In genomic region chr12:120843472-120843871, GRCh38 we compare ENCODE assay signal across 16 cellular contexts.
"Had no signal": no experiment of that assay in that cellular context is flagged by ENCODE, and none has a peak within 500 bp of the region (broad histone marks: within the 10 kb centered on the region; RNA-seq: fewer than 3 reads in every experiment).

No MANE protein-coding gene starts in this region.

- H3K36me3 ChIP-seq: heart right ventricle, tibial nerve, uterus had no signal

- H3K27me3 ChIP-seq: body of pancreas, heart right ventricle, neutrophil, tibial nerve, uterus had no signal

- H3K27ac ChIP-seq: body of pancreas, epithelial cell of prostate, heart right ventricle, neutrophil, parathyroid adenoma had no signal

- DNase-seq: activated CD4-positive, alpha-beta T cell treated with anti-CD3 and anti-CD28 coated beads, Interleukin-2, amount 10 ng/mL, durations not matched to agents 7 days and 5 days; activated CD4-positive, CD25-positive, alpha-beta regulatory T cell; activated naive CD4-positive, alpha-beta T cell treated with anti-CD3 and anti-CD28 coated beads, Interleukin-2, amount 10 ng/mL, durations not matched to agents 7 days and 5 days; body of pancreas; dermis blood vessel endothelial cell; heart right ventricle; left colon; naive B cell; retina; uterus had no signal

- H3K4me3 Mint-ChIP-seq: activated CD4-positive, alpha-beta T cell treated with anti-CD3 and anti-CD28 coated beads, Interleukin-2, amount 10 ng/mL, durations not matched to agents 7 days and 5 days; activated naive CD4-positive, alpha-beta T cell treated with anti-CD3 and anti-CD28 coated beads, Interleukin-2, amount 10 ng/mL, durations not matched to agents 7 days and 5 days; activated T-helper 17 cell treated with anti-CD3 and anti-CD28 coated beads, Interleukin-2, amount 50 U/mL, for 72 hours; stimulated activated effector memory CD8-positive, alpha-beta T cell treated with anti-CD3 and anti-CD28 coated beads, Interleukin-12 subunit alpha, Interleukin-12 subunit beta, amount 100 ng/mL, for 72 hours had no signal

- H3K4me3 ChIP-seq: body of pancreas, heart right ventricle, tibial nerve, uterus had no signal

- H3K9me3 Mint-ChIP-seq: activated CD4-positive, alpha-beta T cell treated with anti-CD3 and anti-CD28 coated beads, Interleukin-2, amount 10 ng/mL, durations not matched to agents 7 days and 5 days; activated naive CD4-positive, alpha-beta T cell treated with anti-CD3 and anti-CD28 coated beads, Interleukin-2, amount 10 ng/mL, durations not matched to agents 7 days and 5 days; activated T-helper 17 cell treated with anti-CD3 and anti-CD28 coated beads, Interleukin-2, amount 50 U/mL, for 72 hours; naive B cell; stimulated activated effector memory CD8-positive, alpha-beta T cell treated with anti-CD3 and anti-CD28 coated beads, Interleukin-12 subunit alpha, Interleukin-12 subunit beta, amount 100 ng/mL, for 72 hours had no signal

- H3K27me3 Mint-ChIP-seq: activated CD4-positive, alpha-beta T cell treated with anti-CD3 and anti-CD28 coated beads, Interleukin-2, amount 10 ng/mL, durations not matched to agents 7 days and 5 days; activated naive CD4-positive, alpha-beta T cell treated with anti-CD3 and anti-CD28 coated beads, Interleukin-2, amount 10 ng/mL, durations not matched to agents 7 days and 5 days; activated T-helper 17 cell treated with anti-CD3 and anti-CD28 coated beads, Interleukin-2, amount 50 U/mL, for 72 hours; naive B cell had no signal

- ATAC-seq: activated T-helper 17 cell treated with anti-CD3 and anti-CD28 coated beads, Interleukin-2, amount 50 U/mL, for 72 hours; body of pancreas; heart right ventricle; left colon; stimulated activated effector memory CD8-positive, alpha-beta T cell treated with anti-CD3 and anti-CD28 coated beads, Interleukin-12 subunit alpha, Interleukin-12 subunit beta, amount 100 ng/mL, for 72 hours had no signal

- H3K27ac Mint-ChIP-seq: activated CD4-positive, alpha-beta T cell treated with anti-CD3 and anti-CD28 coated beads, Interleukin-2, amount 10 ng/mL, durations not matched to agents 7 days and 5 days; activated naive CD4-positive, alpha-beta T cell treated with anti-CD3 and anti-CD28 coated beads, Interleukin-2, amount 10 ng/mL, durations not matched to agents 7 days and 5 days; activated T-helper 17 cell treated with anti-CD3 and anti-CD28 coated beads, Interleukin-2, amount 50 U/mL, for 72 hours; stimulated activated effector memory CD8-positive, alpha-beta T cell treated with anti-CD3 and anti-CD28 coated beads, Interleukin-12 subunit alpha, Interleukin-12 subunit beta, amount 100 ng/mL, for 72 hours had no signal

- H3K36me3 Mint-ChIP-seq: stimulated activated effector memory CD8-positive, alpha-beta T cell treated with anti-CD3 and anti-CD28 coated beads, Interleukin-12 subunit alpha, Interleukin-12 subunit beta, amount 100 ng/mL, for 72 hours had no signal

- H3K9me3 ChIP-seq: body of pancreas, heart right ventricle, neutrophil, tibial nerve, uterus had no signal
